8 cellular contexts compared by ENCODE assay signal in genomic region chr3:136194409-136195257, GRCh38. TPM values are rescaled to one million over a fixed set of nuclear protein-coding genes. Genes with fewer than 3 reads are reported as not detected.
DNase-seq lines count a peak whose midpoint lies in the region; ATAC-seq and TF ChIP-seq lines count a peak whose summit lies in the region.

No MANE protein-coding gene starts in this region.

- peaks cover 17% of the 10 kb centered on the region for H3K4me1 ChIP-seq in ACC112 (ENCODE audit: control insufficient read depth, insufficient read depth, low read length, unreplicated experiment)
- peaks cover 29% of the 10 kb centered on the region for H3K4me1 ChIP-seq in HUES48 (ENCODE audit: control insufficient read depth, insufficient read depth, low read length)
- peaks cover 0 to 3% of the 10 kb centered on the region in 2 donors for H3K4me1 ChIP-seq in breast epithelium

- TF ChIP-seq POLR2A in breast epithelium (IDR thresholded peaks at IDR 0.05), result no peak

- H2AFZ ChIP-seq in ACC112 (ENCODE audit: low read length, unreplicated experiment), result no peak overlapping the region

- no peaks in the 10 kb centered on the region; the same call in 1 of the 2 replicates for H3K9me3 ChIP-seq in HUES48 (ENCODE audit: control insufficient read depth, insufficient read depth, low read length)
- H3K9me3 ChIP-seq in breast epithelium, result no peaks in the 10 kb centered on the region

- H3K36me3 ChIP-seq in ACC112 (ENCODE audit: insufficient read depth, low read length) (0 out of 2 replicates have a peak, but pooled peaks cover 4% of the 10 kb centered on the region), HUES48 (ENCODE audit: control insufficient read depth, insufficient read depth, low read length) (no peaks in the 10 kb centered on the region), breast epithelium (no peaks in the 10 kb centered on the region)

- peaks cover 60% of the 10 kb centered on the region for H3K79me2 ChIP-seq in ACC112 (ENCODE audit: control insufficient read depth, insufficient read depth, low read length, unreplicated experiment)

- DNase-seq in breast epithelium (ENCODE audit: low spot score in 2 of 2) (no peak), left colon (peak; percentile 42 to 66), LoVo (ENCODE audit: low spot score) (no peak)
- DNase-seq in stimulated activated CD4-positive, alpha-beta T cell treated with anti-CD3 and anti-CD28 coated beads, Interleukin-4, amount 100 ng/mL, for 48 hours (ENCODE audit: low read depth in 2 of 2), result peak; percentile 30 to 63

- ATAC-seq in left colon (no peak), HG02973 (IDR thresholded peaks at IDR 0.05; ENCODE audit: unreplicated experiment) (no peak)

- no peaks in the 10 kb centered on the region for H3K27me3 ChIP-seq in ACC112 (ENCODE audit: insufficient read depth, low read length)
- no peaks in the 10 kb centered on the region for H3K27me3 ChIP-seq in HUES48 (ENCODE audit: control insufficient read depth, insufficient read depth, low read length)
- H3K27me3 ChIP-seq in breast epithelium, result no peaks in the 10 kb centered on the region

- peak overlapping the region; percentile 92 for H3K4me3 ChIP-seq in ACC112 (ENCODE audit: low read depth, low read length)
- peak overlapping the region; percentile 81 for H3K4me3 ChIP-seq in HUES48 (ENCODE audit: low read depth, low read length)
- H3K4me3 ChIP-seq in breast epithelium, result peak overlapping the region; percentile 75 to 99 (median 88)

- H3K9ac ChIP-seq in HUES48 (ENCODE audit: low read depth, low read length), result peak overlapping the region; percentile 94

- intact Hi-C loops in breast epithelium (cut with DNase I; ENCODE audit: low total_unique reads), result loop anchor here (5.0 kb wide), 1 partner anchor 97 kb away; no protein-coding TSS in a partner anchor
- intact Hi-C loops in left colon (cut with DNase I, micrococcal nuclease), result loop anchor here (10.0 kb wide), 3 partner anchors 60 to 560 kb away; partner anchors contain the start of genes PCCB (in 1 of the 2) and STAG1 (in 1 of the 2)

- TF ChIP-seq CTCF in VCaP (conservative IDR thresholded peaks at IDR 0.05), result no peak
- TF ChIP-seq CTCF in breast epithelium (IDR thresholded peaks at IDR 0.05), result no peak

- H3K27ac ChIP-seq in ACC112 (ENCODE audit: low read depth, low read length), result peak overlapping the region; percentile 95
- H3K27ac ChIP-seq in HUES48 (ENCODE audit: low read depth, low read length), result peak overlapping the region; percentile 97
- peak overlapping the region; percentile 99 for H3K27ac ChIP-seq in VCaP
- peak overlapping the region; percentile 100 for H3K27ac ChIP-seq in breast epithelium

RNA-seq across cellular contexts. Expression of gene MSL2, which starts 1.5 kb away (rescaled TPM):
- total RNA-seq in breast epithelium, result 10 to 100 TPM; 25.8 to 46.5 (median 27.5) TPM
- 10 to 100 TPM; 22.6 to 24.5 TPM for total RNA-seq in left colon

RNA-seq across cellular contexts. Expression of gene PCCB, which starts 55.5 kb away (rescaled TPM):
- total RNA-seq in breast epithelium (10 to 100 TPM; 24.9 to 35.0 (median 31.3) TPM), left colon (10 to 100 TPM; 53.0 to 59.1 TPM)

Comparison
In these comparisons a context has a peak if more than half of its experiments do, and no peak if none do; other contexts are left out.
1. DNase-seq: peak in left colon (2 of 2) and stimulated activated CD4-positive, alpha-beta T cell treated with anti-CD3 and anti-CD28 coated beads, Interleukin-4, amount 100 ng/mL, for 48 hours (2 of 2); none in breast epithelium (0 of 2) and LoVo (single experiment).
2. Peak in every context shown above with its lines, with median percentiles within 50 percentile points of each other: H3K27ac ChIP-seq and H3K4me3 ChIP-seq.